In the genomic region with DNA sequence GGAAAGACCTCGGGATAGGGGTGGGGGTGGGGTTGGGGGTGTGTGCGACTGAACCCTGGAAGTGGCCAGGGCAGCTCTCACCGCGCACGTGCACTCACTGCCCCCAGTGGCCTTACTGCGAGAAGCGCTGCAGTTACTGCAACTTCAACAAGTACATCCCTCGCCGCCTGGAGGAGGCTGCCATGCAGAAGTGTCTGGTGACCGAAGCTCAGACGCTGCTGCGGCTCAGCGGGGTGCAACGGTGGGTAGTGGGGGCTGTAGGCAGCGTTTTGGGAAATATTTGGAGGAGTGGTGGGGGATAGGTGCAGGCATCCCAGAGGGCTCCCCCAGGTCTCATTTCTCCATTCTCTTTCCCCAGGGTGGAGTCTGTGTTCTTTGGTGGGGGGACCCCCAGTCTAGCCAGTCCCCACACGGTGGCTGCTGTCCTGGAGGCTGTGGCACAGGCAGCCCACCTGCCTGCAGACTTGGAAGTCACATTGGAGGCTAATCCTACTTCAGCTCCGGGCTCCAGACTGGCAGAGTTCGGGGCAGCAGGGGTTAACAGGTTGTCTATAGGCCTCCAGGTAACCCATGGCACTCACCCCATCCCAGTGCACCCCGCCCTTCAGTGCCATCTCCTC, we compare ENCODE assay signal across 8 cellular contexts. TPM values are rescaled to one million over a fixed set of nuclear protein-coding genes. Genes with fewer than 3 reads are reported as not detected.
DNase-seq lines count a peak whose midpoint lies in the region; ATAC-seq and TF ChIP-seq lines count a peak whose summit lies in the region.

No MANE protein-coding gene starts in this region.

- peak overlapping the region; percentile 79 for H3K4me3 ChIP-seq in SU-DHL-6 (ENCODE audit: insufficient read depth, low read length, poor library complexity, severe bottlenecking)
- peak overlapping the region; percentile 89 for H3K4me3 ChIP-seq in upper lobe of right lung

- in situ Hi-C loops in GM13977 (cut with MboI; ENCODE audit: low pct_unique_long_range_greater_than_20kb, low sequenced_read_pairs, unreplicated experiment) = loop anchor here (10.0 kb wide), 1 partner anchor 165 kb away; no protein-coding TSS in a partner anchor

- peak; percentile 59 for TF ChIP-seq CTCF in GM13977 (IDR thresholded peaks at IDR 0.05; ENCODE audit: extremely low read depth, insufficient read depth, missing control alignments)
- TF ChIP-seq CTCF in SU-DHL-6 (IDR thresholded peaks at IDR 0.05; ENCODE audit: insufficient read depth, low read length, poor library complexity, severe bottlenecking) = peak; percentile 43
- peak; percentile 73 for TF ChIP-seq CTCF in progenitor cell of endocrine pancreas (IDR thresholded peaks at IDR 0.05; ENCODE audit: unreplicated experiment)
- TF ChIP-seq CTCF in upper lobe of right lung (IDR thresholded peaks at IDR 0.05) = peak; percentile 56

- H3F3A ChIP-seq in SU-DHL-6 (ENCODE audit: insufficient read depth) = peaks cover 24% of the 10 kb centered on the region

- peak overlapping the region; percentile 96 for H2AFZ ChIP-seq in SU-DHL-6 (ENCODE audit: low read depth, low read length, severe bottlenecking)

- H3K4me3 Mint-ChIP-seq in activated naive CD8-positive, alpha-beta T cell treated with anti-CD3 and anti-CD28 coated beads, Interleukin-2, amount 10 ng/mL, durations not matched to agents 7 days and 5 days = peak overlapping the region; percentile 87
- peak overlapping the region; percentile 79 for H3K4me3 Mint-ChIP-seq in progenitor cell of endocrine pancreas (ENCODE audit: low read depth)

- peak overlapping the region; percentile 98 for H3K4me2 ChIP-seq in SU-DHL-6 (ENCODE audit: low read depth, low read length, poor library complexity, severe bottlenecking)

- no peaks in the 10 kb centered on the region for H3K36me3 ChIP-seq in SU-DHL-6 (ENCODE audit: low read length)
- peaks cover 25% of the 10 kb centered on the region for H3K36me3 ChIP-seq in upper lobe of right lung

- no peaks in the 10 kb centered on the region for H3K9me3 Mint-ChIP-seq in activated naive CD8-positive, alpha-beta T cell treated with anti-CD3 and anti-CD28 coated beads, Interleukin-2, amount 10 ng/mL, durations not matched to agents 7 days and 5 days
- no peaks in the 10 kb centered on the region for H3K9me3 Mint-ChIP-seq in progenitor cell of endocrine pancreas (ENCODE audit: low read depth)

- peaks cover 13% of the 10 kb centered on the region for H3K4me1 Mint-ChIP-seq in activated naive CD8-positive, alpha-beta T cell treated with anti-CD3 and anti-CD28 coated beads, Interleukin-2, amount 10 ng/mL, durations not matched to agents 7 days and 5 days
- H3K4me1 Mint-ChIP-seq in progenitor cell of endocrine pancreas (ENCODE audit: low read depth) = peaks cover 11% of the 10 kb centered on the region

- H3K9me3 ChIP-seq in SU-DHL-6 (ENCODE audit: insufficient read depth, low read length) (no peaks in the 10 kb centered on the region), upper lobe of right lung (no peaks in the 10 kb centered on the region)

- no peaks in the 10 kb centered on the region for H3K79me2 ChIP-seq in SU-DHL-6 (ENCODE audit: insufficient read depth, low read length)

- peak overlapping the region; percentile 78 for H3K9ac ChIP-seq in SU-DHL-6 (ENCODE audit: low read length)

- intact Hi-C loops in cardiac septum (cut with DNase I) = loop anchor here (5.0 to 10.0 kb wide), 2 partner anchors 148 to 205 kb away; no protein-coding TSS in a partner anchor
- intact Hi-C loops in upper lobe of right lung (cut with DNase I) = no loop called here

- H3K4me1 ChIP-seq in upper lobe of right lung = peaks cover 14% of the 10 kb centered on the region

- peak overlapping the region; percentile 70 for H3K27ac ChIP-seq in SU-DHL-6 (ENCODE audit: low read depth, low read length)
- H3K27ac ChIP-seq in upper lobe of right lung = peak overlapping the region; percentile 73

- ATAC-seq in activated naive CD8-positive, alpha-beta T cell treated with anti-CD3 and anti-CD28 coated beads, Interleukin-2, amount 10 ng/mL, durations not matched to agents 7 days and 5 days (ENCODE audit: low read depth) = peak; percentile 20
- ATAC-seq in upper lobe of right lung (peak; percentile 69), HG03039 (IDR thresholded peaks at IDR 0.05; ENCODE audit: unreplicated experiment) (no peak)

- peak; percentile 83 for DNase-seq in GM13977 (ENCODE audit: low spot score)
- peak; percentile 64 for DNase-seq in NCI-H1092 (lab: John Stamatoyannopoulos, UW)
- DNase-seq in activated naive CD8-positive, alpha-beta T cell treated with anti-CD3 and anti-CD28 coated beads, Interleukin-2, amount 10 ng/mL, durations not matched to agents 7 days and 5 days = no peak
- peak; percentile 82 for DNase-seq in cardiac septum (ENCODE audit: low spot score)
- peak; percentile 70 for DNase-seq in progenitor cell of endocrine pancreas (ENCODE audit: low spot score, unreplicated experiment)
- peak; percentile 90 for DNase-seq in upper lobe of right lung

- no peaks in the 10 kb centered on the region for H3K9me2 ChIP-seq in SU-DHL-6 (replicated peaks; ENCODE audit: insufficient read depth, low read length)

- H3K36me3 Mint-ChIP-seq in activated naive CD8-positive, alpha-beta T cell treated with anti-CD3 and anti-CD28 coated beads, Interleukin-2, amount 10 ng/mL, durations not matched to agents 7 days and 5 days = peaks cover 3% of the 10 kb centered on the region
- peaks cover 6% of the 10 kb centered on the region for H3K36me3 Mint-ChIP-seq in progenitor cell of endocrine pancreas (ENCODE audit: insufficient read depth)

- H3K27me3 Mint-ChIP-seq in activated naive CD8-positive, alpha-beta T cell treated with anti-CD3 and anti-CD28 coated beads, Interleukin-2, amount 10 ng/mL, durations not matched to agents 7 days and 5 days = no peaks in the 10 kb centered on the region
- H3K27me3 Mint-ChIP-seq in progenitor cell of endocrine pancreas = peaks cover 6% of the 10 kb centered on the region

- peak overlapping the region; percentile 79 for H3K27ac Mint-ChIP-seq in activated naive CD8-positive, alpha-beta T cell treated with anti-CD3 and anti-CD28 coated beads, Interleukin-2, amount 10 ng/mL, durations not matched to agents 7 days and 5 days
- H3K27ac Mint-ChIP-seq in progenitor cell of endocrine pancreas = peak overlapping the region; percentile 92

- H3K27me3 ChIP-seq in SU-DHL-6 (ENCODE audit: low read length) = no peaks in the 10 kb centered on the region
- H3K27me3 ChIP-seq in upper lobe of right lung = no peaks in the 10 kb centered on the region

- no peaks in the 10 kb centered on the region for H4K20me1 ChIP-seq in SU-DHL-6 (ENCODE audit: low read depth, low read length)

- POLR2A ChIA-PET in activated naive CD8-positive, alpha-beta T cell treated with anti-CD3 and anti-CD28 coated beads, Interleukin-2, amount 10 ng/mL, durations not matched to agents 7 days and 5 days (lab: Charles Lee) = interaction anchor here (0.7 to 1.2 kb wide), 5 partner anchors 23 to 103 kb away, joined by 3 to 5 read pairs (median 3); a partner anchor contains a TSS

RNA-seq across cellular contexts. Expression of a gene that starts 1.0 kb away (rescaled TPM):
- 10 to 100 TPM; 42.7 to 43.5 TPM for total RNA-seq in activated naive CD8-positive, alpha-beta T cell treated with anti-CD3 and anti-CD28 coated beads, Interleukin-2, amount 10 ng/mL, durations not matched to agents 7 days and 5 days
- total RNA-seq in cardiac septum (35.4 TPM), progenitor cell of endocrine pancreas (34.4 and 40.7 TPM in 2 replicates), upper lobe of right lung (34.3 TPM)

RNA-seq across cellular contexts. Expression of a gene that starts 11.0 kb away (rescaled TPM):
- not detected for total RNA-seq in activated naive CD8-positive, alpha-beta T cell treated with anti-CD3 and anti-CD28 coated beads, Interleukin-2, amount 10 ng/mL, durations not matched to agents 7 days and 5 days
- total RNA-seq in cardiac septum (0.30 TPM), progenitor cell of endocrine pancreas (not detected in 2 replicates), upper lobe of right lung (not detected)

RNA-seq across cellular contexts. Expression of a gene that starts 28.6 kb away (rescaled TPM):
- total RNA-seq in activated naive CD8-positive, alpha-beta T cell treated with anti-CD3 and anti-CD28 coated beads, Interleukin-2, amount 10 ng/mL, durations not matched to agents 7 days and 5 days = 1 to 10 TPM; 4.0 to 4.4 TPM
- total RNA-seq in cardiac septum (0.13 TPM), progenitor cell of endocrine pancreas (1.7 and 3.5 TPM in 2 replicates), upper lobe of right lung (1.3 TPM)

RNA-seq across cellular contexts. Expression of a gene that starts 52.9 kb away (rescaled TPM):
- total RNA-seq in activated naive CD8-positive, alpha-beta T cell treated with anti-CD3 and anti-CD28 coated beads, Interleukin-2, amount 10 ng/mL, durations not matched to agents 7 days and 5 days = not detected
- total RNA-seq in cardiac septum = 8.5 TPM
- total RNA-seq in progenitor cell of endocrine pancreas = 8.5 and 9.1 TPM in 2 replicates
- 0.09 TPM for total RNA-seq in upper lobe of right lung

RNA-seq across cellular contexts. Expression of a gene that starts 53.6 kb away (rescaled TPM):
- 10 to 100 TPM; 42.1 to 45.0 TPM for total RNA-seq in activated naive CD8-positive, alpha-beta T cell treated with anti-CD3 and anti-CD28 coated beads, Interleukin-2, amount 10 ng/mL, durations not matched to agents 7 days and 5 days
- total RNA-seq in cardiac septum = 9.6 TPM
- 69.7 and 72.6 TPM in 2 replicates for total RNA-seq in progenitor cell of endocrine pancreas
- total RNA-seq in upper lobe of right lung = 73.9 TPM
